ENCODE assay signal across 14 cellular contexts in genomic region chr3:156059950-156060501, GRCh38.
"Had no signal": no experiment of that assay in that cellular context is flagged by ENCODE, and none has a peak within 500 bp of the region (broad histone marks: within the 10 kb centered on the region; RNA-seq: fewer than 3 reads in every experiment).

No MANE protein-coding gene starts in this region.

- H3K9me3 Mint-ChIP-seq: nephron progenitor cell; stimulated activated naive CD8-positive, alpha-beta T cell treated with anti-CD3 and anti-CD28 coated beads, Interleukin-15, amount 100 ng/mL, for 72 hours had no signal

- H3K4me1 Mint-ChIP-seq: activated CD4-positive, alpha-beta T cell treated with anti-CD3 and anti-CD28 coated beads for 36 hours; stimulated activated naive CD8-positive, alpha-beta T cell treated with anti-CD3 and anti-CD28 coated beads, Interleukin-15, amount 100 ng/mL, for 72 hours had no signal

- ATAC-seq: activated CD4-positive, alpha-beta T cell treated with anti-CD3 and anti-CD28 coated beads for 36 hours; activated CD8-positive, alpha-beta T cell treated with anti-CD3 and anti-CD28 coated beads, Interleukin-2, amount 10 ng/mL, durations not matched to agents 7 days and 5 days; gastroesophageal sphincter; left ventricle myocardium superior; pancreas; stimulated activated naive CD8-positive, alpha-beta T cell treated with anti-CD3 and anti-CD28 coated beads, Interleukin-15, amount 100 ng/mL, for 72 hours had no signal

- H3K27ac Mint-ChIP-seq: activated CD4-positive, alpha-beta T cell treated with anti-CD3 and anti-CD28 coated beads for 36 hours; activated CD8-positive, alpha-beta T cell treated with anti-CD3 and anti-CD28 coated beads, Interleukin-2, amount 10 ng/mL, durations not matched to agents 7 days and 5 days; nephron progenitor cell; stimulated activated naive CD8-positive, alpha-beta T cell treated with anti-CD3 and anti-CD28 coated beads, Interleukin-15, amount 100 ng/mL, for 72 hours had no signal

- H3K4me3 Mint-ChIP-seq: activated CD4-positive, alpha-beta T cell treated with anti-CD3 and anti-CD28 coated beads for 36 hours; activated CD8-positive, alpha-beta T cell treated with anti-CD3 and anti-CD28 coated beads, Interleukin-2, amount 10 ng/mL, durations not matched to agents 7 days and 5 days; nephron progenitor cell; stimulated activated naive CD8-positive, alpha-beta T cell treated with anti-CD3 and anti-CD28 coated beads, Interleukin-15, amount 100 ng/mL, for 72 hours had no signal

- DNase-seq: activated CD4-positive, alpha-beta T cell treated with anti-CD3 and anti-CD28 coated beads for 36 hours; activated CD8-positive, alpha-beta memory T cell treated with anti-CD3 and anti-CD28 coated beads, Interleukin-2, amount 50 U/mL, for 48 hours; activated CD8-positive, alpha-beta T cell treated with anti-CD3 and anti-CD28 coated beads, Interleukin-2, amount 10 ng/mL, durations not matched to agents 7 days and 5 days; activated naive CD4-positive, alpha-beta T cell treated with Interleukin-2 at 50 U/mL for 16 hours; effector CD4-positive, alpha-beta T cell; left ventricle myocardium superior; mesendoderm; nephron progenitor cell; pancreas; stimulated activated CD4-positive, alpha-beta T cell treated with anti-CD3 and anti-CD28 coated beads, Interleukin-15, amount 100 ng/mL, for 24 hours; stimulated activated CD4-positive, alpha-beta T cell treated with anti-CD3 and anti-CD28 coated beads, Interleukin-4, amount 100 ng/mL, for 24 hours; stimulated activated naive CD8-positive, alpha-beta T cell treated with anti-CD3 and anti-CD28 coated beads, Interleukin-15, amount 100 ng/mL, for 72 hours; T-helper 9 cell had no signal
